Comparison of ENCODE assay signal across 8 cellular contexts in the genomic region with DNA sequence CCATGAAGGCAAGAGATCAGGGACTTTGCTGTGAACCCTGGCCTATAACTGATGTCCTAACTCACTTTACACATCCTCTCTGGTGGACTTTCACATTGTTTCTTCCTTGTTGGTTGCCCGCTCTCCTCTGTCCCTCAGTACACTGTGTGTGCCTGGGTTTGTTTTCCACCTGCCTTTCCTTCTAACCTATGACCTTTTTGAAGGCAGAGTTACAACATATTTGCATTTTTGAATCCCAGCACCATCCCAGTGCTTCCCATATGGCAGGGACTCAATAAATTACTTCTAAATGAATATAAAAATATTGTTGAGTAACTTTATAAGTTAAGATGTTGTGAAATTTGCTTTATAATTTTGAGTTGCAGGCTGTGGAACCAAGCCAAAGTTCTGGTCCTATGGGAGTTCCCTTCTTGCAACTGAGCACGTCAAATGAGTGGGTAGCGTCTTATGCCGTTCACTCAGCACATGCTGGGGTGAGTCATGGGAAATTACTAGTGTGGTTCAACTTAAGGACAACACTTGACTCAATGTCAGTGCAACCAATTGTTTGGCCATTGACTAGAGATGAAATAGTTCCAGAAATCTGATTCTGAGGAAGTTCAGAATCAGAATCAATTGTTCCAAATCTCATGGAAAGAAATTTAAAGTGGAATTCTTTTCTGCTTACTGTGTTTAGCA.
DNase-seq lines count a peak whose midpoint lies in the region; ATAC-seq and TF ChIP-seq lines count a peak whose summit lies in the region.

No MANE protein-coding gene starts in this region.

- no peaks in the 10 kb centered on the region for H3K36me3 ChIP-seq in Karpas-422 (ENCODE audit: insufficient read depth, low read length)

- no peaks in the 10 kb centered on the region for H4K20me1 ChIP-seq in Karpas-422 (ENCODE audit: insufficient read depth, low read depth, low read length)

- no peak overlapping the region for H3K4me3 ChIP-seq in Karpas-422 (ENCODE audit: low read length)

- H3K9ac ChIP-seq in Karpas-422 (ENCODE audit: low read length), result no peak overlapping the region

- DNase-seq in GM10266 (ENCODE audit: extremely low spot score) (peak; percentile 38), GOT3 (lab: John Stamatoyannopoulos, UW) (peak; percentile 73), NCI-H1436 treated with DMSO at 0.1 percent for 48 hours (lab: John Stamatoyannopoulos, UW) (peak; percentile 32), fibroblast of gingiva (ENCODE audit: low read depth) (peak; percentile 100), stromal cell of bone marrow (ENCODE audit: low read depth) (peak; percentile 100), NCI-H1092 (lab: John Stamatoyannopoulos, UW) (no peak), Karpas-422 (no peak)

- H3K27ac ChIP-seq in Karpas-422 (ENCODE audit: low read length), result no peak overlapping the region

- no peak for ATAC-seq in HG03175 (IDR thresholded peaks at IDR 0.05; ENCODE audit: unreplicated experiment)

- no peak overlapping the region for H2AFZ ChIP-seq in Karpas-422 (ENCODE audit: low read length)

- no peaks in the 10 kb centered on the region for H3K9me3 ChIP-seq in Karpas-422 (ENCODE audit: low read length)

- H3K4me2 ChIP-seq in Karpas-422 (ENCODE audit: low read depth, low read length, poor library complexity, severe bottlenecking), result no peak overlapping the region

- H3K79me2 ChIP-seq in Karpas-422 (ENCODE audit: low read length), result no peaks in the 10 kb centered on the region

- H3K4me1 ChIP-seq in Karpas-422 (ENCODE audit: low read length), result no peaks in the 10 kb centered on the region

- H3K27me3 ChIP-seq in Karpas-422 (ENCODE audit: low read length), result no peaks in the 10 kb centered on the region

- 0 out of 2 replicates have a peak, but pooled peaks cover 2% of the 10 kb centered on the region for H3K9me2 ChIP-seq in Karpas-422 (replicated peaks; ENCODE audit: insufficient read depth, low read length)

- no peak for TF ChIP-seq CTCF in GM10266 (IDR thresholded peaks at IDR 0.05; ENCODE audit: control insufficient read depth, insufficient read depth, low read depth, missing control alignments)

Comparison
In these comparisons a context has a peak if more than half of its experiments do, and no peak if none do; other contexts are left out.
1. DNase-seq: peak in GM10266 (single experiment), GOT3 (single experiment), NCI-H1436 treated with DMSO at 0.1 percent for 48 hours (single experiment), fibroblast of gingiva (single experiment) and stromal cell of bone marrow (single experiment); none in NCI-H1092 (single experiment) and Karpas-422 (single experiment).